ENCODE assay signal across 8 cellular contexts in the genomic region with DNA sequence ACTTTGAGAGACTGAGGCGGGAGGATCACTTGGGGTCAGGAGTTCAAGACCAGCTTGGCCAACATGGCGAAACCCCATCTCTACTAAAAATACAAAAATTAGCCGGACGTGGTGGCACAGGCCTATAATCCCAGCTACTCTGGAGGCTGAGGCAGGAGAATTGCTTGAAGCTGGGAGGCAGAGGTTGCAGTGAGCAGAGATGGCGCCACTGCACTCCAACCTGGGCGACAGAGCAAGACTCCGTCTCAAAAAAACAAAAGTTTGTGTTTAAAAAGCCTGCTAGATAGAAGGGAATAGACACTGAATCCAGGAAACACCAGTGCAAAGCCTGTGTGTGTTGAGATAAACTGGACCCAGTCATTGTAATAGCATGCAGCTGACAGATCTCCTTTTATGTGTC. TPM values are rescaled to one million over a fixed set of nuclear protein-coding genes. Genes with fewer than 3 reads are reported as not detected.
DNase-seq lines count a peak whose midpoint lies in the region; ATAC-seq and TF ChIP-seq lines count a peak whose summit lies in the region.
"Not testable (repeated sequence)": the region's sequence is repeated elsewhere in the genome, so short reads cannot be mapped to it uniquely, and the experiment has no call there.

No MANE protein-coding gene starts in this region.

- H3K4me3 ChIP-seq in BLaER1; MM.1S (ENCODE audit: low read length): not testable (repeated sequence)
- peak overlapping the region; percentile 76 for H3K4me3 ChIP-seq in DOHH2 (ENCODE audit: low read length)

- H3F3A ChIP-seq in DOHH2 (ENCODE audit: control insufficient read depth, insufficient read depth), result not testable (repeated sequence)
- H3F3A ChIP-seq in MM.1S (ENCODE audit: insufficient read depth, low read length), result peaks cover 24% of the 10 kb centered on the region

- POLR2A ChIA-PET in T-cell (lab: Charles Lee), result interaction anchor here in 1 of 2 donors (0.6 kb wide), 1 partner anchor 1641 kb away, joined by 3 read pairs; no protein-coding TSS in a partner anchor

- not testable (repeated sequence) for DNase-seq in MM.1S; T-cell; memory B cell (ENCODE audit: low spot score in 2 of 2); neural crest cell (ENCODE audit: low read depth, low spot score); type B pancreatic cell (ENCODE audit: extremely low spot score, unreplicated experiment)

- H3K27ac Mint-ChIP-seq in T-cell; activated naive CD8-positive, alpha-beta T cell; neural crest cell (ENCODE audit: unreplicated experiment); type B pancreatic cell: not testable (repeated sequence)
- H3K27ac Mint-ChIP-seq in memory B cell, result peak overlapping the region; percentile 98

- not testable (repeated sequence) for H3K27me3 Mint-ChIP-seq in T-cell; activated naive CD8-positive, alpha-beta T cell; memory B cell; type B pancreatic cell
- peaks cover 12% of the 10 kb centered on the region for H3K27me3 Mint-ChIP-seq in neural crest cell (ENCODE audit: low read depth)

- H3K4me2 ChIP-seq in BLaER1, result peak overlapping the region; percentile 85; the same call in 1 of the 2 replicates
- peak overlapping the region; percentile 81 for H3K4me2 ChIP-seq in DOHH2 (ENCODE audit: low read length)
- H3K4me2 ChIP-seq in MM.1S (ENCODE audit: low read depth, low read length), result peak overlapping the region; percentile 63; the same call in 1 of the 2 replicates

- peaks cover 25% of the 10 kb centered on the region for H3K79me2 ChIP-seq in DOHH2 (ENCODE audit: control insufficient read depth, low read length)
- peaks cover 28% of the 10 kb centered on the region for H3K79me2 ChIP-seq in MM.1S (ENCODE audit: low read length)

- not testable (repeated sequence) for H4K20me1 ChIP-seq in BLaER1; DOHH2 (ENCODE audit: control insufficient read depth, insufficient read depth, low read depth, low read length); MM.1S (ENCODE audit: insufficient read depth, low read length)

- not testable (repeated sequence) for TF ChIP-seq CTCF in DOHH2 (IDR thresholded peaks at IDR 0.05; ENCODE audit: low read depth, low read length, poor library complexity, severe bottlenecking); MM.1S (IDR thresholded peaks at IDR 0.05; ENCODE audit: low read length); neural crest cell (conservative IDR thresholded peaks at IDR 0.05); type B pancreatic cell (conservative IDR thresholded peaks at IDR 0.05)

- not testable (repeated sequence) for H3K9ac ChIP-seq in BLaER1; MM.1S (ENCODE audit: low read length)

- peaks cover 29 to 33% (median 32%) of the 10 kb centered on the region in 3 donors for H3K4me1 Mint-ChIP-seq in T-cell
- H3K4me1 Mint-ChIP-seq in activated naive CD8-positive, alpha-beta T cell (ENCODE audit: low read depth), result peaks cover 30% of the 10 kb centered on the region
- peaks cover 27% of the 10 kb centered on the region for H3K4me1 Mint-ChIP-seq in memory B cell
- peaks cover 28% of the 10 kb centered on the region for H3K4me1 Mint-ChIP-seq in neural crest cell
- H3K4me1 Mint-ChIP-seq in type B pancreatic cell (ENCODE audit: unreplicated experiment), result not testable (repeated sequence)

- H3K4me1 ChIP-seq in BLaER1, result peaks cover 17% of the 10 kb centered on the region
- H3K4me1 ChIP-seq in DOHH2 (ENCODE audit: control insufficient read depth, low read length), result peaks cover 32% of the 10 kb centered on the region
- peaks cover 14% of the 10 kb centered on the region for H3K4me1 ChIP-seq in MM.1S (ENCODE audit: low read length)

- peak overlapping the region in 2 of 3 donors; percentile 88 to 97 for H3K4me3 Mint-ChIP-seq in T-cell
- peak overlapping the region; percentile 89 for H3K4me3 Mint-ChIP-seq in activated naive CD8-positive, alpha-beta T cell
- H3K4me3 Mint-ChIP-seq in memory B cell, result not testable (repeated sequence)
- H3K4me3 Mint-ChIP-seq in neural crest cell, result peak overlapping the region; percentile 39
- peak overlapping the region; percentile 93 for H3K4me3 Mint-ChIP-seq in type B pancreatic cell

- H3K27ac ChIP-seq in BLaER1, result not testable (repeated sequence)
- H3K27ac ChIP-seq in DOHH2 (ENCODE audit: low read depth, low read length), result peak overlapping the region; percentile 77
- peak overlapping the region; percentile 82; the same call in 1 of the 2 replicates for H3K27ac ChIP-seq in MM.1S (ENCODE audit: low read length)

- CTCF ChIA-PET in T-cell (lab: Charles Lee), result interaction anchor here (0.8 to 2.2 kb wide), 5 partner anchors 23 to 472 kb away, joined by 3 to 10 read pairs (median 4); partner anchors contain the start of gene MED21 (in 1 of the 2)

- not testable (repeated sequence) for H3K36me3 ChIP-seq in BLaER1; MM.1S (replicated peaks; ENCODE audit: insufficient read depth, low read length)
- H3K36me3 ChIP-seq in DOHH2 (ENCODE audit: control insufficient read depth, low read length), result peaks cover 12% of the 10 kb centered on the region

- not testable (repeated sequence) for H3K9me3 Mint-ChIP-seq in T-cell; activated naive CD8-positive, alpha-beta T cell (ENCODE audit: low read depth); memory B cell; neural crest cell; type B pancreatic cell

- not testable (repeated sequence) for ATAC-seq in T-cell (replicated peaks in 1 of 4); memory B cell (ENCODE audit: low read depth)

- H3K9me2 ChIP-seq in DOHH2 (replicated peaks; ENCODE audit: control insufficient read depth, low read length); MM.1S (replicated peaks; ENCODE audit: insufficient read depth, low read length): not testable (repeated sequence)

- not testable (repeated sequence) for H3K27me3 ChIP-seq in BLaER1; DOHH2 (ENCODE audit: control insufficient read depth, low read length); MM.1S (replicated peaks; ENCODE audit: insufficient read depth, low read length)

- H3K9me3 ChIP-seq in BLaER1; DOHH2 (ENCODE audit: control insufficient read depth, insufficient read depth, low read length); MM.1S (replicated peaks; ENCODE audit: insufficient read depth, low read length): not testable (repeated sequence)

- H2AFZ ChIP-seq in MM.1S (ENCODE audit: low read length), result peak overlapping the region; percentile 94; the same call in 1 of the 2 replicates

- H3K36me3 Mint-ChIP-seq in T-cell; activated naive CD8-positive, alpha-beta T cell; memory B cell; neural crest cell (ENCODE audit: low read depth); type B pancreatic cell: not testable (repeated sequence)

RNA-seq across cellular contexts. Expression of gene ITPR2, which starts 1.5 kb away (rescaled TPM):
- total RNA-seq in T-cell (10 to 100 TPM; 38.8 to 52.5 (median 44.5) TPM), neural crest cell (13.9 and 16.7 TPM in 2 replicates), type B pancreatic cell (ENCODE audit: low replicate concordance) (33.7 and 80.6 TPM in 2 replicates)
